In genomic region chr3:19573644-19574043, GRCh38 we compare ENCODE assay signal across 31 cellular contexts.
"Had no signal": no experiment of that assay in that cellular context is flagged by ENCODE, and none has a peak within 500 bp of the region (broad histone marks: within the 10 kb centered on the region; RNA-seq: fewer than 3 reads in every experiment).

No MANE protein-coding gene starts in this region.

- H3K36me3 Mint-ChIP-seq: activated naive CD4-positive, alpha-beta T cell treated with anti-CD3 and anti-CD28 coated beads, Interleukin-2, amount 50 U/mL, for 72 hours; activated naive CD8-positive, alpha-beta T cell treated with anti-CD3 and anti-CD28 coated beads, Interleukin-2, amount 10 ng/mL, durations not matched to agents 7 days and 5 days; brain had no signal

- H3K9me3 Mint-ChIP-seq: activated naive CD8-positive, alpha-beta T cell treated with anti-CD3 and anti-CD28 coated beads, Interleukin-2, amount 10 ng/mL, durations not matched to agents 7 days and 5 days; activated T-helper 17 cell treated with anti-CD3 and anti-CD28 coated beads, Interleukin-2, amount 50 U/mL, for 72 hours; T-helper 2 cell treated with Interferon-gamma antibody and Interleukin-4, amounts not matched to agents 5 μg/mL and 100 μg/mL, for 36 hours had no signal

- H3K4me3 ChIP-seq: ascending aorta, breast epithelium, cardiac muscle cell, colonic mucosa, esophagus squamous epithelium, gastroesophageal sphincter, heart right ventricle, hepatocyte had no signal

- H3K79me2 ChIP-seq: hepatocyte had no signal

- H3K27me3 Mint-ChIP-seq: activated B cell treated with CpG ODN at 0.5 μM for 24 hours; activated CD8-positive, alpha-beta T cell treated with anti-CD3 and anti-CD28 coated beads for 36 hours; activated naive CD8-positive, alpha-beta T cell treated with anti-CD3 and anti-CD28 coated beads, Interleukin-2, amount 10 ng/mL, durations not matched to agents 7 days and 5 days; activated T-helper 17 cell treated with anti-CD3 and anti-CD28 coated beads, Interleukin-2, amount 50 U/mL, for 72 hours; brain had no signal

- H2AFZ ChIP-seq: hepatocyte had no signal

- H3K27me3 ChIP-seq: ascending aorta, breast epithelium, cardiac muscle cell, colonic mucosa, esophagus squamous epithelium, gastroesophageal sphincter, heart right ventricle, hepatocyte had no signal

- H3K27ac Mint-ChIP-seq: activated B cell treated with CpG ODN at 0.5 μM for 24 hours; activated CD8-positive, alpha-beta T cell treated with anti-CD3 and anti-CD28 coated beads for 36 hours; activated naive CD4-positive, alpha-beta T cell treated with anti-CD3 and anti-CD28 coated beads, Interleukin-2, amount 50 U/mL, for 72 hours; activated naive CD8-positive, alpha-beta T cell treated with anti-CD3 and anti-CD28 coated beads, Interleukin-2, amount 10 ng/mL, durations not matched to agents 7 days and 5 days; activated T-helper 17 cell treated with anti-CD3 and anti-CD28 coated beads, Interleukin-2, amount 50 U/mL, for 72 hours; brain; T-helper 2 cell treated with Interferon-gamma antibody and Interleukin-4, amounts not matched to agents 5 μg/mL and 100 μg/mL, for 36 hours had no signal

- H3K9me3 ChIP-seq: ascending aorta, breast epithelium, colonic mucosa, esophagus squamous epithelium, gastroesophageal sphincter had no signal

- DNase-seq: activated B cell treated with CpG ODN at 0.5 μM for 24 hours; activated CD4-positive, alpha-beta T cell treated with anti-CD3 and anti-CD28 coated beads for 48 hours; activated CD4-positive, alpha-beta T cell treated with anti-CD3 and anti-CD28 coated beads, Interleukin-2, amount 50 U/mL, for 1 hour; activated CD4-positive, alpha-beta T cell treated with anti-CD3 and anti-CD28 coated beads, Interleukin-2, amount 50 U/mL, for 48 hours; activated CD8-positive, alpha-beta memory T cell treated with anti-CD3 and anti-CD28 coated beads for 24 hours; activated CD8-positive, alpha-beta T cell treated with anti-CD3 and anti-CD28 coated beads for 36 hours; activated effector memory CD4-positive, alpha-beta T cell treated with Interleukin-2 at 50 U/mL for 16 hours; activated gamma-delta T cell treated with Interleukin-2 at 50 U/mL for 16 hours; activated naive CD4-positive, alpha-beta T cell treated with Interleukin-2 at 50 U/mL for 16 hours; activated naive CD8-positive, alpha-beta T cell treated with anti-CD3 and anti-CD28 coated beads, Interleukin-2, amount 10 ng/mL, durations not matched to agents 7 days and 5 days; activated T-cell treated with anti-CD3 and anti-CD28 coated beads, Interleukin-2, amount 50 U/mL, for 4 hours; central memory CD4-positive, alpha-beta T cell; cerebellar nuclear complex; colonic mucosa; effector CD8-positive, alpha-beta T cell; esophagus squamous epithelium; foreskin melanocyte; heart right ventricle; T1000; WERI-Rb-1 had no signal

- H3K4me1 Mint-ChIP-seq: activated B cell treated with CpG ODN at 0.5 μM for 24 hours; activated naive CD8-positive, alpha-beta T cell treated with anti-CD3 and anti-CD28 coated beads, Interleukin-2, amount 10 ng/mL, durations not matched to agents 7 days and 5 days; activated T-helper 17 cell treated with anti-CD3 and anti-CD28 coated beads, Interleukin-2, amount 50 U/mL, for 72 hours; brain had no signal

- H3K4me2 ChIP-seq: hepatocyte had no signal

- ATAC-seq: activated CD4-positive, CD25-positive, alpha-beta regulatory T cell treated with anti-CD3 and anti-CD28 coated beads, Interleukin-2, amount 50 U/mL, for 24 hours; activated CD8-positive, alpha-beta T cell treated with anti-CD3 and anti-CD28 coated beads for 36 hours; activated naive CD4-positive, alpha-beta T cell treated with anti-CD3 and anti-CD28 coated beads, Interleukin-2, amount 50 U/mL, for 72 hours; activated T-cell treated with anti-CD3 and anti-CD28 coated beads, Interleukin-2, amount 50 U/mL, for 4 hours; activated T-helper 17 cell treated with anti-CD3 and anti-CD28 coated beads, Interleukin-2, amount 50 U/mL, for 72 hours; gastroesophageal sphincter; heart right ventricle had no signal

- H3K4me3 Mint-ChIP-seq: activated B cell treated with CpG ODN at 0.5 μM for 24 hours; activated CD8-positive, alpha-beta T cell treated with anti-CD3 and anti-CD28 coated beads for 36 hours; activated naive CD8-positive, alpha-beta T cell treated with anti-CD3 and anti-CD28 coated beads, Interleukin-2, amount 10 ng/mL, durations not matched to agents 7 days and 5 days; activated T-cell treated with anti-CD3 and anti-CD28 coated beads, Interleukin-2, amount 50 U/mL, for 4 hours; activated T-helper 17 cell treated with anti-CD3 and anti-CD28 coated beads, Interleukin-2, amount 50 U/mL, for 72 hours; brain; T-helper 2 cell treated with Interferon-gamma antibody and Interleukin-4, amounts not matched to agents 5 μg/mL and 100 μg/mL, for 36 hours had no signal

- H3K27ac ChIP-seq: ascending aorta, breast epithelium, cardiac muscle cell, colonic mucosa, epithelial cell of prostate, esophagus squamous epithelium, gastroesophageal sphincter, heart right ventricle, hepatocyte, WERI-Rb-1 had no signal

- H3K36me3 ChIP-seq: ascending aorta, breast epithelium, cardiac muscle cell, colonic mucosa, esophagus squamous epithelium, gastroesophageal sphincter, heart right ventricle, WERI-Rb-1 had no signal
